Comparison of ENCODE assay signal across 8 cellular contexts in genomic region chr1:198699167-198700015, GRCh38.
DNase-seq lines count a peak whose midpoint lies in the region; ATAC-seq, FAIRE-seq and TF ChIP-seq lines count a peak whose summit lies in the region.

No MANE protein-coding gene starts in this region.

- peak; percentile 47 for DNase-seq in A673 (ENCODE audit: low spot score)
- DNase-seq in H54 (ENCODE audit: insufficient read length, low spot score), result peak; percentile 7
- DNase-seq in activated naive CD8-positive, alpha-beta T cell treated with anti-CD3 and anti-CD28 coated beads, Interleukin-2, amount 10 ng/mL, durations not matched to agents 7 days and 5 days, result peak; percentile 68
- peak; percentile 47 for DNase-seq in iPS DF 6.9 (ENCODE audit: low read depth, low spot score)
- DNase-seq in spleen, result peak; percentile 82
- DNase-seq in germinal center (ENCODE audit: low spot score), result no peak

- H3K9me3 ChIP-seq in A673 (ENCODE audit: low read depth, low read length, poor library complexity, severe bottlenecking) (no peaks in the 10 kb centered on the region), SU-DHL-6 (ENCODE audit: insufficient read depth, low read length) (no peaks in the 10 kb centered on the region), iPS DF 6.9 (ENCODE audit: control insufficient read depth, insufficient read depth, low read length) (no peaks in the 10 kb centered on the region), spleen (no peaks in the 10 kb centered on the region)

- no peak overlapping the region for H3K9ac ChIP-seq in SU-DHL-6 (ENCODE audit: low read length)

- WGBS in iPS DF 6.9 (ENCODE audit: insufficient coverage, insufficient read length), result no CpG with 5 or more reads among the region's 13 CpGs
- 48 to 69% (median 65%) methylated on average over 13 of the region's 13 CpGs for WGBS in spleen, 5 donors

- H3K4me1 ChIP-seq in A673 (ENCODE audit: insufficient read depth, low read length, poor library complexity, severe bottlenecking) (no peaks in the 10 kb centered on the region), iPS DF 6.9 (ENCODE audit: control insufficient read depth, insufficient read depth, low read length) (peaks cover 5% of the 10 kb centered on the region; the same call in 1 of the 2 replicates), spleen (peaks cover 5 to 95% (median 59%) of the 10 kb centered on the region in 6 donors)

- peaks cover 65% of the 10 kb centered on the region for H3K36me3 Mint-ChIP-seq in activated naive CD8-positive, alpha-beta T cell treated with anti-CD3 and anti-CD28 coated beads, Interleukin-2, amount 10 ng/mL, durations not matched to agents 7 days and 5 days

- peaks cover 38% of the 10 kb centered on the region for H3K79me2 ChIP-seq in SU-DHL-6 (ENCODE audit: insufficient read depth, low read length)

- H3K4me3 ChIP-seq in A673 (ENCODE audit: low read depth, low read length, poor library complexity, severe bottlenecking), result no peak overlapping the region
- no peak overlapping the region for H3K4me3 ChIP-seq in SU-DHL-6 (ENCODE audit: insufficient read depth, low read length, poor library complexity, severe bottlenecking)
- H3K4me3 ChIP-seq in iPS DF 6.9 (ENCODE audit: low read length), result no peak overlapping the region
- H3K4me3 ChIP-seq in spleen, result no peak overlapping the region

- H3K9me3 Mint-ChIP-seq in activated naive CD8-positive, alpha-beta T cell treated with anti-CD3 and anti-CD28 coated beads, Interleukin-2, amount 10 ng/mL, durations not matched to agents 7 days and 5 days, result no peaks in the 10 kb centered on the region

- TF ChIP-seq CTCF in A673 (conservative IDR thresholded peaks at IDR 0.05; ENCODE audit: low read depth, low read length) (peak; percentile 84), SU-DHL-6 (IDR thresholded peaks at IDR 0.05; ENCODE audit: insufficient read depth, low read length, poor library complexity, severe bottlenecking) (peak; percentile 73), spleen (IDR thresholded peaks at IDR 0.05 in 8 of 11, conservative IDR thresholded peaks at IDR 0.05 in 3 of 11) (peak in 8 of 11 experiments; percentile 19 to 60 (median 53))

- H3K9me2 ChIP-seq in SU-DHL-6 (replicated peaks; ENCODE audit: insufficient read depth, low read length), result no peaks in the 10 kb centered on the region

- no TSS peak for BruUV-seq in A673 (replicated peaks; lab: Mats Ljungman, UMichigan)

- H3K27ac ChIP-seq in A673 (ENCODE audit: low read depth, low read length, poor library complexity, severe bottlenecking), result no peak overlapping the region
- peak overlapping the region; percentile 28; the same call in 1 of the 2 replicates for H3K27ac ChIP-seq in SU-DHL-6 (ENCODE audit: low read depth, low read length)
- no peak overlapping the region for H3K27ac ChIP-seq in iPS DF 6.9 (ENCODE audit: low read length)
- peak overlapping the region in 3 of 8 donors; percentile 24 to 57 (median 37) for H3K27ac ChIP-seq in spleen

- no peaks in the 10 kb centered on the region for H4K20me1 ChIP-seq in SU-DHL-6 (ENCODE audit: low read depth, low read length)

- H3K4me2 ChIP-seq in SU-DHL-6 (ENCODE audit: low read depth, low read length, poor library complexity, severe bottlenecking), result no peak overlapping the region

- H3K36me3 ChIP-seq in A673 (ENCODE audit: insufficient read depth, low read length, poor library complexity, severe bottlenecking) (no peaks in the 10 kb centered on the region), SU-DHL-6 (ENCODE audit: low read length) (peaks cover 80% of the 10 kb centered on the region), iPS DF 6.9 (ENCODE audit: control insufficient read depth, insufficient read depth, low read length) (no peaks in the 10 kb centered on the region), spleen (peaks cover 0 to 94% (median 55%) of the 10 kb centered on the region in 6 donors)

- no peak overlapping the region for H2AFZ ChIP-seq in SU-DHL-6 (ENCODE audit: low read depth, low read length, severe bottlenecking)

- peak; percentile 68 for ATAC-seq in activated naive CD8-positive, alpha-beta T cell treated with anti-CD3 and anti-CD28 coated beads, Interleukin-2, amount 10 ng/mL, durations not matched to agents 7 days and 5 days (ENCODE audit: low read depth)
- ATAC-seq in GM18867 (IDR thresholded peaks at IDR 0.05; ENCODE audit: unreplicated experiment), result no peak

- peak overlapping the region; percentile 50 for H3K27ac Mint-ChIP-seq in activated naive CD8-positive, alpha-beta T cell treated with anti-CD3 and anti-CD28 coated beads, Interleukin-2, amount 10 ng/mL, durations not matched to agents 7 days and 5 days

- H3K4me1 Mint-ChIP-seq in activated naive CD8-positive, alpha-beta T cell treated with anti-CD3 and anti-CD28 coated beads, Interleukin-2, amount 10 ng/mL, durations not matched to agents 7 days and 5 days, result peaks cover 64% of the 10 kb centered on the region

- no peak for TF ChIP-seq POLR2A in H54 (IDR thresholded peaks at IDR 0.05; ENCODE audit: low read depth, low read length)
- no peak for TF ChIP-seq POLR2A in spleen (IDR thresholded peaks at IDR 0.05)

- H3K27me3 ChIP-seq in A673 (replicated peaks; ENCODE audit: insufficient read depth, low read depth, low read length, poor library complexity) (no peaks in the 10 kb centered on the region), SU-DHL-6 (ENCODE audit: low read length) (no peaks in the 10 kb centered on the region), iPS DF 6.9 (ENCODE audit: control insufficient read depth, insufficient read depth, low read length) (no peaks in the 10 kb centered on the region), spleen (replicated peaks in 1 of 7) (no peaks in the 10 kb centered on the region)

- H3K4me3 Mint-ChIP-seq in activated naive CD8-positive, alpha-beta T cell treated with anti-CD3 and anti-CD28 coated beads, Interleukin-2, amount 10 ng/mL, durations not matched to agents 7 days and 5 days, result peak overlapping the region; percentile 31

- FAIRE-seq in H54 (lab: Jason Lieb, UNC), result no peak

- H3F3A ChIP-seq in SU-DHL-6 (ENCODE audit: insufficient read depth), result peaks cover 35% of the 10 kb centered on the region; the same call in 1 of the 2 replicates

- H3K27me3 Mint-ChIP-seq in activated naive CD8-positive, alpha-beta T cell treated with anti-CD3 and anti-CD28 coated beads, Interleukin-2, amount 10 ng/mL, durations not matched to agents 7 days and 5 days, result no peaks in the 10 kb centered on the region

- intact Hi-C loops in A673 (cut with micrococcal nuclease; ENCODE audit: unreplicated experiment) (no loop called here), spleen (cut with DNase I; ENCODE audit: low total_unique reads) (loop anchor here (10.0 kb wide), 1 partner anchor 175 kb away; no protein-coding TSS in a partner anchor)

- POLR2A ChIA-PET in A673 (lab: Charles Lee; ENCODE audit: low non-redundant PET), result no interaction called here
- POLR2A ChIA-PET in activated naive CD8-positive, alpha-beta T cell treated with anti-CD3 and anti-CD28 coated beads, Interleukin-2, amount 10 ng/mL, durations not matched to agents 7 days and 5 days (lab: Charles Lee), result interaction anchor here (2.4 kb wide), 1 partner anchor 18 kb away, joined by 8 read pairs; no protein-coding TSS in a partner anchor

- CTCF ChIA-PET in A673 (lab: Charles Lee), result no interaction called here
